1 cellular context compared by ENCODE assay signal in genomic region chr22:20194681-20195593, GRCh38.
TF ChIP-seq lines count a peak whose summit lies in the region.

No MANE protein-coding gene starts in this region.

TF ChIP-seq in K562, 482 proteins besides CTCF, POLR2A, EP300 and RAD21 (continued from another document):
- TF ChIP-seq ZBTB40 (IDR thresholded peaks at IDR 0.05) (no peak), ZBTB40 (CRISPR knock-in tag; IDR thresholded peaks at IDR 0.05) (no peak), KDM4B (IDR thresholded peaks at IDR 0.05; ENCODE audit: borderline replicate concordance in 2 of 2, low read depth in 1 of 2) (no peak), ZEB2 (IDR thresholded peaks at IDR 0.05) (no peak), SMARCB1 (IDR thresholded peaks at IDR 0.05; ENCODE audit: insufficient read length, low read depth) (no peak), POLR2AphosphoS5 (IDR thresholded peaks at IDR 0.05; ENCODE audit: control insufficient read depth, insufficient read depth, low read depth, low read length) (no peak), KDM2B (CRISPR knock-in tag; IDR thresholded peaks at IDR 0.05) (no peak), ERF (CRISPR knock-in tag; IDR thresholded peaks at IDR 0.05) (0 out of 2 replicates have a peak, but pooled peaks have one; percentile 13), CHD7 (IDR thresholded peaks at IDR 0.05; ENCODE audit: low read depth, low read length) (no peak), HEY1 (CRISPR knock-in tag; IDR thresholded peaks at IDR 0.05; ENCODE audit: borderline replicate concordance) (no peak), HMG20A (CRISPR knock-in tag; conservative IDR thresholded peaks at IDR 0.05) (no peak), AFF4 (CRISPR knock-in tag; IDR thresholded peaks at IDR 0.05) (no peak), ETS2 (tag; IDR thresholded peaks at IDR 0.05; ENCODE audit: borderline replicate concordance, poor library complexity, severe bottlenecking) (no peak), NCOR1 (IDR thresholded peaks at IDR 0.05) (no peak), ARID3B (CRISPR knock-in tag; IDR thresholded peaks at IDR 0.05; ENCODE audit: borderline replicate concordance) (peak; percentile 72; the same call in 1 of the 2 replicates), RBM17 (IDR thresholded peaks at IDR 0.05; ENCODE audit: borderline replicate concordance, low read depth, low read length) (no peak), THAP12 (CRISPR knock-in tag; IDR thresholded peaks at IDR 0.05) (no peak), ZFP91 (CRISPR knock-in tag; IDR thresholded peaks at IDR 0.05) (no peak)
